20 cellular contexts compared by ENCODE assay signal in the genomic region with DNA sequence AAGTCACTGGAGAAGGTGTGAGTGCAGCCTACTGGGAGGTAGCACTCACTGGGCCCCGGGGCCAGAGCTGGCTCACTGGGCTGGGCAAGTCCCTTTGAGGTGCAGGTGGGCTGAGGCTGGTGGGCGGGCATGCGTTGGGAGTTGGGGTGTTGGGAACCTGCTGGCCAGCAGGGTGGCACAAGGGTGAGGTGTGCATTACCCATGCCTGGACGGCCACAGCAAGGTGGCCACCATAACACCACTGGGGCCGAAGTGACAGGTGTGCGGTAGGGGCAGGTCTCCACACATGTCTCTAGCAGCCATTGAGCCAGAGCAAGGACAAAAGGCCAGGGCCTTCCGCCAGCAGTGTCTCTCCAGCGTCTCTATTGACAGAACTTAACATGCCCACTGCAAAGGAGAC. TPM values are rescaled to one million over a fixed set of nuclear protein-coding genes. Genes with fewer than 3 reads are reported as not detected.
"Had no signal": no experiment of that assay in that cellular context is flagged by ENCODE, and none has a peak within 500 bp of the region (broad histone marks: within the 10 kb centered on the region; RNA-seq: fewer than 3 reads in every experiment).

No MANE protein-coding gene starts in this region.

- ATAC-seq: left colon, T-cell, WTC11 had no signal

- H3K36me3 ChIP-seq: breast epithelium, ovary had no signal

- FAIRE-seq: endometrium had no signal

- H3K9me3 ChIP-seq: ovary, thyroid gland had no signal

- H3K9me3 Mint-ChIP-seq: activated CD4-positive, alpha-beta T cell treated with anti-CD3 and anti-CD28 coated beads, Interleukin-2, amount 10 ng/mL, durations not matched to agents 24 days and 14 days; nephron; T-cell had no signal

- H3K4me3 ChIP-seq: breast epithelium, esophagus muscularis mucosa, ovary, thyroid gland had no signal

- H3K4me3 Mint-ChIP-seq: activated CD4-positive, alpha-beta T cell treated with anti-CD3 and anti-CD28 coated beads, Interleukin-2, amount 10 ng/mL, durations not matched to agents 24 days and 14 days; activated naive CD8-positive, alpha-beta T cell treated with anti-CD3 and anti-CD28 coated beads, Interleukin-2, amount 10 ng/mL, durations not matched to agents 7 days and 5 days; nephron; T-cell; WTC11 had no signal

- H3K4me1 ChIP-seq: breast epithelium, esophagus muscularis mucosa, thyroid gland had no signal

- H3K27ac ChIP-seq: breast epithelium, esophagus muscularis mucosa, ovary, thyroid gland had no signal

- DNase-seq: activated CD4-positive, alpha-beta T cell treated with anti-CD3 and anti-CD28 coated beads, Interleukin-2, amount 10 ng/mL, durations not matched to agents 24 days and 14 days; activated effector memory CD4-positive, alpha-beta T cell treated with anti-CD3 and anti-CD28 coated beads, Interleukin-2, amount 50 U/mL, for 16 hours; activated naive CD8-positive, alpha-beta T cell treated with anti-CD3 and anti-CD28 coated beads, Interleukin-2, amount 10 ng/mL, durations not matched to agents 7 days and 5 days; anterior cingulate cortex; glutamatergic neuron; left colon; mammary epithelial cell; ovary; stimulated activated CD4-positive, alpha-beta T cell treated with anti-CD3 and anti-CD28 coated beads, Interleukin-15, amount 100 ng/mL, for 24 hours; stimulated activated CD4-positive, alpha-beta T cell treated with anti-CD3 and anti-CD28 coated beads, Interleukin-4, amount 100 ng/mL, for 4 hours; T-cell; thyroid gland had no signal

- H3K4me1 Mint-ChIP-seq: activated CD4-positive, alpha-beta T cell treated with anti-CD3 and anti-CD28 coated beads, Interleukin-2, amount 10 ng/mL, durations not matched to agents 24 days and 14 days; activated naive CD8-positive, alpha-beta T cell treated with anti-CD3 and anti-CD28 coated beads, Interleukin-2, amount 10 ng/mL, durations not matched to agents 7 days and 5 days; nephron; WTC11 had no signal

- H3K27me3 Mint-ChIP-seq: activated CD4-positive, alpha-beta T cell treated with anti-CD3 and anti-CD28 coated beads, Interleukin-2, amount 10 ng/mL, durations not matched to agents 24 days and 14 days; activated naive CD8-positive, alpha-beta T cell treated with anti-CD3 and anti-CD28 coated beads, Interleukin-2, amount 10 ng/mL, durations not matched to agents 7 days and 5 days; T-cell had no signal

- H3K27ac Mint-ChIP-seq: activated CD4-positive, alpha-beta T cell treated with anti-CD3 and anti-CD28 coated beads, Interleukin-2, amount 10 ng/mL, durations not matched to agents 24 days and 14 days; activated naive CD8-positive, alpha-beta T cell treated with anti-CD3 and anti-CD28 coated beads, Interleukin-2, amount 10 ng/mL, durations not matched to agents 7 days and 5 days; nephron; T-cell; WTC11 had no signal

- H3K27me3 ChIP-seq: breast epithelium, esophagus muscularis mucosa, ovary, thyroid gland had no signal

RNA-seq across cellular contexts. Expression of a gene that starts 22.6 kb away (rescaled TPM):
- total RNA-seq: activated CD4-positive, alpha-beta T cell treated with anti-CD3 and anti-CD28 coated beads, Interleukin-2, amount 10 ng/mL, durations not matched to agents 24 days and 14 days; activated naive CD8-positive, alpha-beta T cell treated with anti-CD3 and anti-CD28 coated beads, Interleukin-2, amount 10 ng/mL, durations not matched to agents 7 days and 5 days; fibroblast of villous mesenchyme; mammary epithelial cell; SK-MEL-5; skeletal muscle tissue; T-cell; thyroid gland had no signal
- polyA plus RNA-seq: mammary epithelial cell, ovary had no signal
